Comparison of ENCODE assay signal across 1 cellular context in genomic region chr6:586553-586952, GRCh38.
TF ChIP-seq lines count a peak whose summit lies in the region.

No MANE protein-coding gene starts in this region.

TF ChIP-seq in GM23338, 12 proteins besides CTCF, POLR2A, EP300 and RAD21 (continued from another document):
- no peak for TF ChIP-seq ZNF462 (CRISPR knock-in tag; IDR thresholded peaks at IDR 0.05)
- TF ChIP-seq ZNF114 (CRISPR knock-in tag; IDR thresholded peaks at IDR 0.05): no peak
